ENCODE assay signal across 21 cellular contexts in genomic region chr12:121511931-121512330, GRCh38.
"Had no signal": no experiment of that assay in that cellular context is flagged by ENCODE, and none has a peak within 500 bp of the region (broad histone marks: within the 10 kb centered on the region; RNA-seq: fewer than 3 reads in every experiment).

No MANE protein-coding gene starts in this region.

- ATAC-seq: left cardiac atrium; lower lobe of right lung; psoas muscle; right lobe of liver; stimulated activated effector memory CD8-positive, alpha-beta T cell treated with anti-CD3 and anti-CD28 coated beads, Interleukin-12 subunit alpha, Interleukin-12 subunit beta, amount 100 ng/mL, for 72 hours; stimulated activated naive CD8-positive, alpha-beta T cell treated with anti-CD3 and anti-CD28 coated beads, Interleukin-15, Interleukin-2, amounts not matched to agents 100 U/mL and 50 U/mL, for 24 hours had no signal

- H3K4me3 ChIP-seq: colonic mucosa, heart right ventricle, left ventricle myocardium inferior, lower lobe of right lung, psoas muscle, right lobe of liver, suprapubic skin, transverse colon had no signal

- H3K9me3 ChIP-seq: colonic mucosa, heart right ventricle, left ventricle myocardium inferior, lower lobe of right lung, neutrophil, psoas muscle, right lobe of liver, suprapubic skin, transverse colon had no signal

- H3K27me3 ChIP-seq: colonic mucosa, heart right ventricle, neutrophil, right lobe of liver, suprapubic skin, transverse colon had no signal

- H3K36me3 ChIP-seq: colonic mucosa, neutrophil had no signal

- H3K27me3 Mint-ChIP-seq: memory B cell had no signal

- DNase-seq: colonic mucosa; dermis blood vessel endothelial cell; endodermal cell; erythroblast; heart right ventricle; kidney; left cardiac atrium; left ventricle myocardium inferior; lower lobe of right lung; midbrain; psoas muscle; retina; right lobe of liver; stimulated activated CD4-positive, alpha-beta T cell treated with anti-CD3 and anti-CD28 coated beads, Interleukin-4, amount 100 ng/mL, for 1 hour; stimulated activated CD8-positive, alpha-beta memory T cell treated with anti-CD3 and anti-CD28 coated beads, Interleukin-4, amount 100 ng/mL, for 48 hours; stimulated activated naive CD8-positive, alpha-beta T cell treated with anti-CD3 and anti-CD28 coated beads, Interleukin-15, Interleukin-2, amounts not matched to agents 100 U/mL and 50 U/mL, for 24 hours; transverse colon had no signal

- H3K4me1 ChIP-seq: colonic mucosa, heart right ventricle, left ventricle myocardium inferior, lower lobe of right lung, psoas muscle, suprapubic skin, transverse colon had no signal

- H3K27ac ChIP-seq: colonic mucosa, left ventricle myocardium inferior, lower lobe of right lung, neutrophil, psoas muscle, right lobe of liver, suprapubic skin, transverse colon had no signal

- H3K9me3 Mint-ChIP-seq: memory B cell; stimulated activated effector memory CD8-positive, alpha-beta T cell treated with anti-CD3 and anti-CD28 coated beads, Interleukin-12 subunit alpha, Interleukin-12 subunit beta, amount 100 ng/mL, for 72 hours had no signal

- H3K27ac Mint-ChIP-seq: endodermal cell, memory B cell had no signal

- H3K4me3 Mint-ChIP-seq: endodermal cell; memory B cell; stimulated activated effector memory CD8-positive, alpha-beta T cell treated with anti-CD3 and anti-CD28 coated beads, Interleukin-12 subunit alpha, Interleukin-12 subunit beta, amount 100 ng/mL, for 72 hours had no signal
